21 cellular contexts compared by ENCODE assay signal in genomic region chr3:65703026-65703425, GRCh38.
"Had no signal": no experiment of that assay in that cellular context is flagged by ENCODE, and none has a peak within 500 bp of the region (broad histone marks: within the 10 kb centered on the region; RNA-seq: fewer than 3 reads in every experiment).

No MANE protein-coding gene starts in this region.

- H3K27ac Mint-ChIP-seq: natural killer cell; nephron; stimulated activated effector memory CD8-positive, alpha-beta T cell treated with anti-CD3 and anti-CD28 coated beads, Interleukin-12 subunit alpha, Interleukin-12 subunit beta, amount 100 ng/mL, for 72 hours; stimulated activated naive B cell treated with anti-CD40 and anti-IgM and Interleukin-4, amounts not matched to agents 10 μg/mL and 1 μg/mL and 100 μg/mL, for 72 hours; stimulated activated naive CD8-positive, alpha-beta T cell treated with anti-CD3 and anti-CD28 coated beads, Interleukin-15, Interleukin-2, amounts not matched to agents 100 ng/mL and 50 ng/mL, for 24 hours had no signal

- H3K36me3 Mint-ChIP-seq: natural killer cell; stimulated activated effector memory CD8-positive, alpha-beta T cell treated with anti-CD3 and anti-CD28 coated beads, Interleukin-12 subunit alpha, Interleukin-12 subunit beta, amount 100 ng/mL, for 72 hours; stimulated activated naive B cell treated with anti-CD40 and anti-IgM and Interleukin-4, amounts not matched to agents 10 μg/mL and 1 μg/mL and 100 μg/mL, for 72 hours had no signal

- DNase-seq: natural killer cell; nucleus accumbens; pancreas; right cardiac atrium; right lobe of liver; sigmoid colon; small intestine; stimulated activated CD4-positive, alpha-beta T cell treated with anti-CD3 and anti-CD28 coated beads, Interleukin-15, amount 100 ng/mL, for 24 hours; stimulated activated CD4-positive, alpha-beta T cell treated with anti-CD3 and anti-CD28 coated beads, Interleukin-2, amount 100 ng/mL, for 24 hours; stimulated activated CD4-positive, alpha-beta T cell treated with anti-CD3 and anti-CD28 coated beads, Interleukin-2, amount 100 ng/mL, for 48 hours; stimulated activated CD4-positive, alpha-beta T cell treated with anti-CD3 and anti-CD28 coated beads, Interleukin-4, amount 100 ng/mL, for 24 hours; stimulated activated naive B cell treated with anti-CD40 and anti-IgM and Interleukin-4, amounts not matched to agents 10 μg/mL and 1 μg/mL and 100 μg/mL, for 72 hours; stimulated activated naive CD4-positive, alpha-beta T cell treated with Interleukin-2 at 50 U/mL for 16 hours; stomach; thyroid gland; trophoblast cell; upper lobe of left lung had no signal

- H3K4me1 Mint-ChIP-seq: natural killer cell; neural crest cell; stimulated activated effector memory CD8-positive, alpha-beta T cell treated with anti-CD3 and anti-CD28 coated beads, Interleukin-12 subunit alpha, Interleukin-12 subunit beta, amount 100 ng/mL, for 72 hours; stimulated activated naive B cell treated with anti-CD40 and anti-IgM and Interleukin-4, amounts not matched to agents 10 μg/mL and 1 μg/mL and 100 μg/mL, for 72 hours had no signal

- H3K27me3 Mint-ChIP-seq: stimulated activated naive B cell treated with anti-CD40 and anti-IgM and Interleukin-4, amounts not matched to agents 10 μg/mL and 1 μg/mL and 100 μg/mL, for 72 hours; stimulated activated naive CD8-positive, alpha-beta T cell treated with anti-CD3 and anti-CD28 coated beads, Interleukin-15, Interleukin-2, amounts not matched to agents 100 ng/mL and 50 ng/mL, for 24 hours had no signal

- H3K4me3 Mint-ChIP-seq: natural killer cell; nephron; neural crest cell; stimulated activated effector memory CD8-positive, alpha-beta T cell treated with anti-CD3 and anti-CD28 coated beads, Interleukin-12 subunit alpha, Interleukin-12 subunit beta, amount 100 ng/mL, for 72 hours; stimulated activated naive B cell treated with anti-CD40 and anti-IgM and Interleukin-4, amounts not matched to agents 10 μg/mL and 1 μg/mL and 100 μg/mL, for 72 hours; stimulated activated naive CD8-positive, alpha-beta T cell treated with anti-CD3 and anti-CD28 coated beads, Interleukin-15, Interleukin-2, amounts not matched to agents 100 ng/mL and 50 ng/mL, for 24 hours had no signal

- H3K9me3 Mint-ChIP-seq: neural crest cell; stimulated activated naive B cell treated with anti-CD40 and anti-IgM and Interleukin-4, amounts not matched to agents 10 μg/mL and 1 μg/mL and 100 μg/mL, for 72 hours; stimulated activated naive CD8-positive, alpha-beta T cell treated with anti-CD3 and anti-CD28 coated beads, Interleukin-15, Interleukin-2, amounts not matched to agents 100 ng/mL and 50 ng/mL, for 24 hours had no signal
